In the genomic region with DNA sequence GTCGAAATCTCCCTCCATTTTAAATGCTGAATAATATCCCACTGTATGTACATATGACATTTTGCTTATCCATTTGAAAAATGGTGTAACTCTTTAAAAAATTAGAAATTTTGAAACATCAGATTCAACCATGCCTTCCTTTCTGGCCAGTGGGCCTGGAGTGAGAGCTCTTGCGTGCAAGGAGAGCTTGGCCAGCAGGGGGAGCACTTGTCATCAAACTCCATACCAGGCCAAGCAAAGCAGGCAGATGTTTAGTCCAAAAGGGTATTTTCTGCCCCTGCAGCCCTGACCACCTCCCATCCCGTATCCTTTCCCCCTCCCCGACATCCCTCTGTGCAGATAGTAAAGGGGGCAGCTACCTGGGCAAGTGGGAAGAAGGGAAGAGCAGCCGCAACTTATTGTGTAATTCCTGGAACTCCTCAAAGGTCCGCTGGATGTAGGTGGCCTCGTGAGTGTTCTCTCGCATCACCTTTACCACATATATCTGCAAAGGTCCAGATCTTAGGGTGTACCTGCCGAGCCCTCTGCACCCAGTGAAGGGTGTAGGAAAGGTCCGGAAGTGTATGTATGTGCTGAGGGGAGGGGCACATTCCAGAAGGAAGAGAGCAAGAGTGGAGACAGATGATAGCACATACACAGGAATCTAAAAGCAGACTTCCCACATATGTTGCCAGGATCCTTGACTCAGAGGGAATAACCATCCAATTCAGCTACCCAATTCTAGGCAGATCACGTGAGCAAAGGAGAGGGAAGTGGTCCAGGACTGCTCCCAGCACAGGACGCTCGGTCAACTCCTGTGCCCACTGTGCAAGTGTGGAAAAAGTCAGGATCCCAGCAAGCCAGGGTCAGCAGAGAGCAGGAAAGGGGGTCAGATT, we compare ENCODE assay signal across 8 cellular contexts. TPM values are rescaled to one million over a fixed set of nuclear protein-coding genes. Genes with fewer than 3 reads are reported as not detected.
DNase-seq lines count a peak whose midpoint lies in the region; ATAC-seq and TF ChIP-seq lines count a peak whose summit lies in the region.

No MANE protein-coding gene starts in this region.

- WGBS in testis, 2 donors: 59 to 63% methylated on average over 13 of the region's 13 CpGs

- H3K4me1 ChIP-seq in SJSA1 (replicated peaks) (no peaks in the 10 kb centered on the region), testis (peaks cover 8% of the 10 kb centered on the region)

- H3K9me3 ChIP-seq in SJSA1 (replicated peaks) (no peaks in the 10 kb centered on the region), testis (no peaks in the 10 kb centered on the region)

- H3K27me3 ChIP-seq in SJSA1 (replicated peaks) (peaks cover 9% of the 10 kb centered on the region), testis (no peaks in the 10 kb centered on the region)

- intact Hi-C loops in testis (cut with DNase I; ENCODE audit: low total_unique reads): no loop called here

- TF ChIP-seq POLR2A in testis (IDR thresholded peaks at IDR 0.05): no peak

- DNase-seq in DMS53 treated with DMSO at 0.1 percent for 48 hours (lab: John Stamatoyannopoulos, UW; ENCODE audit: unreplicated experiment) (peak; percentile 42), Kasumi-1 (lab: John Stamatoyannopoulos, UW) (peak; percentile 71 to 72), SJSA1 (ENCODE audit: low read depth in 1 of 2, low spot score in 2 of 2) (peak; percentile 41 to 72), foreskin fibroblast (peak; percentile 72 to 92), omental fat pad (ENCODE audit: low spot score) (peak; percentile 94), testis (peak; percentile 94)
- peak; percentile 93 for DNase-seq in activated effector memory CD4-positive, alpha-beta T cell treated with anti-CD3 and anti-CD28 coated beads, Interleukin-2, amount 50 U/mL, for 16 hours

- ATAC-seq in omental fat pad (ENCODE audit: low FRiP score): peak; percentile 55
- ATAC-seq in GM18907 (IDR thresholded peaks at IDR 0.05; ENCODE audit: unreplicated experiment): no peak

- H3K27ac ChIP-seq in SJSA1 (no peak overlapping the region), testis (peak overlapping the region in 1 of 2 donors; percentile 8)

- H3K4me3 ChIP-seq in SJSA1: no peak overlapping the region
- no peak overlapping the region for H3K4me3 ChIP-seq in foreskin fibroblast (ENCODE audit: low read depth in 1 of 2, low read length in 2 of 2)
- H3K4me3 ChIP-seq in testis: no peak overlapping the region

- TF ChIP-seq CTCF in foreskin fibroblast (IDR thresholded peaks at IDR 0.05; ENCODE audit: low read depth, low read length) (peak; percentile 92), omental fat pad (IDR thresholded peaks at IDR 0.05) (peak in 2 of 3 donors; percentile 76 to 79), testis (IDR thresholded peaks at IDR 0.05) (peak; percentile 81 to 94 (median 87))

- no peaks in the 10 kb centered on the region for H3K36me3 ChIP-seq in SJSA1
- H3K36me3 ChIP-seq in testis (ENCODE audit: low read depth, missing control alignments): no peaks in the 10 kb centered on the region

RNA-seq across cellular contexts. Expression of a gene that starts 19.9 kb away (rescaled TPM):
- total RNA-seq in SJSA1 (2014; rRNA removed; shearing (Covaris generic)): 20.9 and 25.5 TPM in 2 replicates
- total RNA-seq in omental fat pad: 100 to 1,000 TPM in 2 of 4 donors, 10 to 100 TPM in 2; 62.3 to 238 (median 124) TPM
- 10 to 100 TPM; 40.1 to 42.0 TPM for total RNA-seq in testis
- 22.5 TPM for polyA plus RNA-seq in testis (ENCODE audit: insufficient read depth, low read depth, low replicate concordance)

Comparison
In these comparisons a context has a peak if more than half of its experiments do, and no peak if none do; other contexts are left out.
1. DNase-seq: peak in every context shown above with its lines; median percentile 94 in omental fat pad; 94 in testis; 93 in activated effector memory CD4-positive, alpha-beta T cell treated with anti-CD3 and anti-CD28 coated beads, Interleukin-2, amount 50 U/mL, for 16 hours; 82 in foreskin fibroblast; 72 in Kasumi-1; 56 in SJSA1; 42 in DMS53 treated with DMSO at 0.1 percent for 48 hours.